ENCODE assay signal across 11 cellular contexts in the genomic region with DNA sequence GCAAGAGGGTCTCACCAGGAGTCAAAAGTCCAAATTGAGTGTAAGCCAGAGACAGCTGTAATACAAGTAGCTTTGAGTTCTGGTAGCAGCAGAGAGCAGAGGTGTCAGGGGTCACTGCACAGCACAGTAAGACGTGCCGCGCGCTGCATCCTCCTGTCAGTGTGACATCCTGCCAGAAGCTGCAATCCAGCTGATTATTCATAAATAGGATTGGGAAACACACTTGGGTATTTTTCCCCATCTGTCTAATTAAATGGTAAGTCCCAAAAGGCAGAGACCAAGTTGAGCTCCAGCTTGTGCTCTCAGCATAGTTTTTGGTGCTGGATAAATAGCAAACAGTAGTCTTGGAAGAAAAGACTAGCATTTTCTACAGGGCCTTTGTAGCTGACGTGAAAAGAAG.
DNase-seq lines count a peak whose midpoint lies in the region; ATAC-seq and TF ChIP-seq lines count a peak whose summit lies in the region.
"Had no signal": no experiment of that assay in that cellular context is flagged by ENCODE, and none has a peak within 500 bp of the region (broad histone marks: within the 10 kb centered on the region; RNA-seq: fewer than 3 reads in every experiment).

No MANE protein-coding gene starts in this region.

- no peak overlapping the region for H3K4me2 ChIP-seq in PC-3 (ENCODE audit: low read length)

- H4K20me1 ChIP-seq in PC-3 (ENCODE audit: low read length) = no peaks in the 10 kb centered on the region

- H3K9ac ChIP-seq in PC-3 (ENCODE audit: low read length) = no peak overlapping the region

- no peaks in the 10 kb centered on the region for H3F3A ChIP-seq in PC-3 (ENCODE audit: low read length, unreplicated experiment)

- H3K27me3 ChIP-seq in right lobe of liver = no peaks in the 10 kb centered on the region
- H3K27me3 ChIP-seq in PC-3 (ENCODE audit: low read length) = no peaks in the 10 kb centered on the region
- H3K27me3 ChIP-seq: tibial nerve had no signal

- CTCF ChIA-PET in PC-3 (lab: Charles Lee) = no interaction called here

- no peak overlapping the region for H2AFZ ChIP-seq in PC-3 (ENCODE audit: low read length)

- intact Hi-C loops in right lobe of liver (cut with DNase I) = no loop called here
- intact Hi-C loops in PC-3 (cut with micrococcal nuclease) = no loop called here

- H3K36me3 ChIP-seq in right lobe of liver = no peaks in the 10 kb centered on the region
- no peaks in the 10 kb centered on the region for H3K36me3 ChIP-seq in PC-3 (ENCODE audit: low read depth, low read length)
- H3K36me3 ChIP-seq: tibial nerve had no signal

- no peaks in the 10 kb centered on the region for H3K79me2 ChIP-seq in PC-3 (ENCODE audit: low read length)

- peak overlapping the region in 1 of 3 donors; percentile 43 for H3K27ac ChIP-seq in right lobe of liver
- no peak overlapping the region for H3K27ac ChIP-seq in PC-3 (ENCODE audit: low read length)
- H3K27ac ChIP-seq: tibial nerve had no signal

- DNase-seq in AG10803 (ENCODE audit: low read depth) = peak; percentile 74
- peak; percentile 11 for DNase-seq in NCI-H1694 treated with DMSO at 0.1 percent for 48 hours (lab: John Stamatoyannopoulos, UW)
- DNase-seq in choroid plexus epithelial cell (ENCODE audit: low read depth) = peak; percentile 34
- DNase-seq in right lobe of liver = peak; percentile 54 to 82 (median 57)
- no peak for DNase-seq in PC-3
- no peak for DNase-seq in globus pallidus (ENCODE audit: low spot score)
- DNase-seq in DMS153 treated with DMSO at 0.1 percent for 48 hours (lab: John Stamatoyannopoulos, UW; ENCODE audit: unreplicated experiment) = no peak
- DNase-seq: GF-D8, hippocampal formation had no signal

- 36% methylated on average over 1 of the region's 5 CpGs for whole genome bisulfite sequencing in right lobe of liver (ENCODE audit: insufficient coverage, low coverage, low lambda C conversion rate, missing lambda C conversion rate)

- TF ChIP-seq POLR2A in right lobe of liver (IDR thresholded peaks at IDR 0.05) = no peak

- H3K4me1 ChIP-seq in right lobe of liver (no peaks in the 10 kb centered on the region), PC-3 (ENCODE audit: insufficient read depth, low read length) (no peaks in the 10 kb centered on the region)

- BruUV-seq in PC-3 (replicated peaks; lab: Mats Ljungman, UMichigan) = no TSS peak

- TF ChIP-seq CTCF in AG10803 (conservative IDR thresholded peaks at IDR 0.05; ENCODE audit: low read length) (no peak), choroid plexus epithelial cell (conservative IDR thresholded peaks at IDR 0.05; ENCODE audit: low read depth, low read length) (no peak), right lobe of liver (IDR thresholded peaks at IDR 0.05) (no peak), PC-3 (conservative IDR thresholded peaks at IDR 0.05; ENCODE audit: low read depth, low read length) (no peak)

- ATAC-seq in right lobe of liver (peak; percentile 62 to 84 (median 68)), PC-3 (no peak), GM19463 (IDR thresholded peaks at IDR 0.05; ENCODE audit: unreplicated experiment) (no peak)

- H3K9me2 ChIP-seq in PC-3 (replicated peaks; ENCODE audit: low read length) = no peaks in the 10 kb centered on the region

- POLR2A ChIA-PET in PC-3 (lab: Charles Lee; ENCODE audit: unreplicated experiment) = no interaction called here

- H3K4me3 ChIP-seq in AG10803 (ENCODE audit: low read length) (no peak overlapping the region), choroid plexus epithelial cell (ENCODE audit: low read depth, low read length) (no peak overlapping the region), right lobe of liver (no peak overlapping the region), PC-3 (ENCODE audit: low read length) (no peak overlapping the region)
- H3K4me3 ChIP-seq: tibial nerve had no signal

- H3K9me3 ChIP-seq in right lobe of liver (no peaks in the 10 kb centered on the region), PC-3 (ENCODE audit: low read length) (no peaks in the 10 kb centered on the region)

Comparison
In these comparisons a context has a peak if more than half of its experiments do, and no peak if none do; other contexts are left out.
1. DNase-seq: peak in AG10803 (single experiment), NCI-H1694 treated with DMSO at 0.1 percent for 48 hours (single experiment), choroid plexus epithelial cell (single experiment) and right lobe of liver (3 of 3); none in PC-3 (single experiment), globus pallidus (single experiment) and DMS153 treated with DMSO at 0.1 percent for 48 hours (single experiment).
2. ATAC-seq: peak in right lobe of liver (4 of 4); none in PC-3 (single experiment) and GM19463 (single experiment).